28 cellular contexts compared by ENCODE assay signal in the genomic region with DNA sequence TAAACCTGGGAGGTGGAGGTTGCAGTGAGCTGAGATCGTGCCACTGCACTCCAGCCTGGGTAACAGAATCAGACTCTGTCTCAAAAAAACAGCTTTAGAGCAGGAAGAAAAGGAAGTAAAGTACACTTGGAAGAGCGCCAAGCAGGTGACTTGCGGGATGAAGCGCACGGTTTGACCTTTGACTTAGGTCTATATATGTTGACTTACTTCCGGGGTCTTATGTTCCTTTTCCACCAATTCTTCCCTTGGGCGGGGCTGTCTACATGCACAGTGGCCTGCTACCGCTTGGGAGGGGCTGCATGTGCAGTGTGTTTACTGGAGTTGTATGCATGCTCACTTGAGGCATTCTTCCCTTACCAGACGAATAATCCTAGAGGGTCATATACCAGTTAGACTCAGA.
"Had no signal": no experiment of that assay in that cellular context is flagged by ENCODE, and none has a peak within 500 bp of the region (broad histone marks: within the 10 kb centered on the region; RNA-seq: fewer than 3 reads in every experiment).

No MANE protein-coding gene starts in this region.

- H3K9me3 ChIP-seq: esophagus muscularis mucosa, heart left ventricle, left ventricle myocardium inferior, right lobe of liver, upper lobe of left lung, vagina had no signal

- H3K27ac ChIP-seq: esophagus muscularis mucosa, foreskin keratinocyte, heart left ventricle, left ventricle myocardium inferior, right lobe of liver, upper lobe of left lung, vagina, WERI-Rb-1 had no signal

- H3K36me3 ChIP-seq: esophagus muscularis mucosa, heart left ventricle, left ventricle myocardium inferior, right lobe of liver, upper lobe of left lung, vagina, WERI-Rb-1 had no signal

- H3K4me1 ChIP-seq: esophagus muscularis mucosa, foreskin keratinocyte, heart left ventricle, left ventricle myocardium inferior, upper lobe of left lung, vagina had no signal

- ATAC-seq: activated CD4-positive, CD25-positive, alpha-beta regulatory T cell treated with anti-CD3 and anti-CD28 coated beads, Interleukin-2, amount 50 U/mL, for 24 hours; activated T-cell treated with anti-CD3 and anti-CD28 coated beads, Interleukin-2, amount 50 U/mL, for 4 hours; activated T-helper 17 cell treated with anti-CD3 and anti-CD28 coated beads, Interleukin-2, amount 50 U/mL, for 72 hours; foreskin keratinocyte; heart left ventricle; stimulated activated effector memory CD8-positive, alpha-beta T cell treated with anti-CD3 and anti-CD28 coated beads, Interleukin-12 subunit alpha, Interleukin-12 subunit beta, amount 100 ng/mL, for 72 hours; stimulated activated naive CD8-positive, alpha-beta T cell treated with anti-CD3 and anti-CD28 coated beads, Interleukin-15, amount 100 ng/mL, for 72 hours; T-helper 17 cell had no signal

- H3K27me3 ChIP-seq: esophagus muscularis mucosa, foreskin keratinocyte, heart left ventricle, right lobe of liver, upper lobe of left lung, vagina had no signal

- H3K4me3 ChIP-seq: esophagus muscularis mucosa, heart left ventricle, left ventricle myocardium inferior, right lobe of liver, upper lobe of left lung, vagina had no signal

- DNase-seq: activated CD4-positive, alpha-beta memory T cell treated with anti-CD3 and anti-CD28 coated beads for 36 hours; activated CD4-positive, alpha-beta T cell treated with anti-CD3 and anti-CD28 coated beads for 48 hours; activated CD8-positive, alpha-beta memory T cell treated with anti-CD3 and anti-CD28 coated beads, Interleukin-2, amount 50 U/mL, for 4 hours; activated gamma-delta T cell treated with Interleukin-2 at 50 U/mL for 16 hours; activated naive CD4-positive, alpha-beta T cell treated with anti-CD3 and anti-CD28 coated beads, Interleukin-2, amount 50 U/mL, for 16 hours; activated T-cell treated with anti-CD3 and anti-CD28 coated beads, Interleukin-2, amount 50 U/mL, for 4 hours; amniotic stem cell; caudate nucleus; dermis blood vessel endothelial cell; effector CD4-positive, alpha-beta T cell; foreskin keratinocyte; heart left ventricle; kidney glomerular epithelial cell; left ventricle myocardium inferior; right lobe of liver; stimulated activated CD4-positive, alpha-beta T cell treated with anti-CD3 and anti-CD28 coated beads, Interleukin-12 subunit alpha, Interleukin-12 subunit beta, amount 100 ng/mL, for 4 hours; stimulated activated CD4-positive, alpha-beta T cell treated with anti-CD3 and anti-CD28 coated beads, Interleukin-4, amount 100 ng/mL, for 1 hour; stimulated activated naive CD8-positive, alpha-beta T cell treated with anti-CD3 and anti-CD28 coated beads, Interleukin-15, amount 100 ng/mL, for 72 hours; substantia nigra; T-helper 17 cell; T1000; upper lobe of left lung; WERI-Rb-1 had no signal
